1 cellular context compared by ENCODE assay signal in genomic region chr6:132734694-132735236, GRCh38.
TF ChIP-seq lines count a peak whose summit lies in the region.

No MANE protein-coding gene starts in this region.

TF ChIP-seq in HepG2, 621 proteins besides CTCF, POLR2A, EP300 and RAD21 (continued from another document and continues in another):
- TF ChIP-seq ARID4A (CRISPR knock-in tag; IDR thresholded peaks at IDR 0.05; ENCODE audit: borderline replicate concordance) (no peak; the same call in 1 of the 2 replicates), ZNF160 (CRISPR knock-in tag; IDR thresholded peaks at IDR 0.05) (peak; percentile 44; the same call in 1 of the 2 replicates), ZNF782 (CRISPR knock-in tag; IDR thresholded peaks at IDR 0.05; ENCODE audit: borderline replicate concordance) (no peak; the same call in 1 of the 2 replicates), ZNF616 (CRISPR knock-in tag; IDR thresholded peaks at IDR 0.05; ENCODE audit: low read depth) (no peak), TAF1 (CRISPR knock-in tag; IDR thresholded peaks at IDR 0.05) (no peak), FOXJ3 (CRISPR knock-in tag; IDR thresholded peaks at IDR 0.05; ENCODE audit: borderline replicate concordance) (peak; percentile 97), ZNF317 (CRISPR knock-in tag; IDR thresholded peaks at IDR 0.05) (peak; percentile 86; the same call in 1 of the 2 replicates), ZNF3 (CRISPR knock-in tag; IDR thresholded peaks at IDR 0.05) (peak; percentile 74; the same call in 1 of the 2 replicates), ZNF329 (CRISPR knock-in tag; IDR thresholded peaks at IDR 0.05; ENCODE audit: low read depth) (no peak), MYPOP (CRISPR knock-in tag; IDR thresholded peaks at IDR 0.05) (peak; percentile 84; the same call in 1 of the 2 replicates), CBX1 (IDR thresholded peaks at IDR 0.05; ENCODE audit: low read depth) (no peak), ZNF572 (CRISPR knock-in tag; IDR thresholded peaks at IDR 0.05) (no peak), ZNF766 (CRISPR knock-in tag; IDR thresholded peaks at IDR 0.05; ENCODE audit: borderline replicate concordance) (no peak), ETS1 (CRISPR knock-in tag; IDR thresholded peaks at IDR 0.05) (no peak), KLF15 (CRISPR knock-in tag; IDR thresholded peaks at IDR 0.05; ENCODE audit: borderline replicate concordance) (no peak), KMT2A (CRISPR knock-in tag; IDR thresholded peaks at IDR 0.05) (no peak), NRL (CRISPR knock-in tag; IDR thresholded peaks at IDR 0.05; ENCODE audit: borderline replicate concordance) (no peak), ZBTB1 (CRISPR knock-in tag; IDR thresholded peaks at IDR 0.05; ENCODE audit: borderline replicate concordance) (no peak), SPEN (CRISPR knock-in tag; IDR thresholded peaks at IDR 0.05; ENCODE audit: low read depth) (peak; percentile 61; the same call in 1 of the 2 replicates), TEAD3 (CRISPR knock-in tag; optimal IDR thresholded peaks at IDR 0.05; ENCODE audit: borderline replicate concordance) (peak; percentile 87), FOXA1 (IDR thresholded peaks at IDR 0.05) (peak; percentile 96), FOXA1 (CRISPR knock-in tag; IDR thresholded peaks at IDR 0.05) (peak; percentile 93), RCOR2 (CRISPR knock-in tag; IDR thresholded peaks at IDR 0.05) (peak; percentile 94), GABPA (IDR thresholded peaks at IDR 0.05; ENCODE audit: low read depth, low read length) (no peak), GABPA (CRISPR knock-in tag; IDR thresholded peaks at IDR 0.05; ENCODE audit: low read depth) (peak; percentile 50; the same call in 1 of the 2 replicates), ZNF530 (CRISPR knock-in tag; IDR thresholded peaks at IDR 0.05; ENCODE audit: low read depth) (no peak), ZNF124 (CRISPR knock-in tag; IDR thresholded peaks at IDR 0.05) (no peak), MED13 (CRISPR knock-in tag; IDR thresholded peaks at IDR 0.05) (no peak), RBFOX2 (IDR thresholded peaks at IDR 0.05; ENCODE audit: low read depth, low read length) (no peak), ZNF891 (CRISPR knock-in tag; IDR thresholded peaks at IDR 0.05) (no peak), ZNF274 (CRISPR knock-in tag; IDR thresholded peaks at IDR 0.05) (no peak), ZNF660 (CRISPR knock-in tag; IDR thresholded peaks at IDR 0.05; ENCODE audit: borderline replicate concordance, low read depth) (no peak), SYNCRIP (IDR thresholded peaks at IDR 0.05; ENCODE audit: insufficient read depth, low read depth, low read length) (no peak), HDAC1 (CRISPR knock-in tag; IDR thresholded peaks at IDR 0.05) (peak; percentile 84), SIN3A (IDR thresholded peaks at IDR 0.05; ENCODE audit: borderline replicate concordance, low read depth, low read length) (peak; percentile 73), ZNF644 (CRISPR knock-in tag; IDR thresholded peaks at IDR 0.05; ENCODE audit: low read depth) (peak; percentile 95), ZNF687 (CRISPR knock-in tag; IDR thresholded peaks at IDR 0.05) (no peak), RNF219 (CRISPR knock-in tag; IDR thresholded peaks at IDR 0.05) (no peak), BRF2 (CRISPR knock-in tag; IDR thresholded peaks at IDR 0.05) (no peak), CREB1 (IDR thresholded peaks at IDR 0.05) (peak; percentile 43; the same call in 1 of the 2 replicates), CREB1 (CRISPR knock-in tag; IDR thresholded peaks at IDR 0.05) (peak; percentile 69), PHF21A (CRISPR knock-in tag; IDR thresholded peaks at IDR 0.05) (peak; percentile 57; the same call in 1 of the 2 replicates), DRAP1 (CRISPR knock-in tag; IDR thresholded peaks at IDR 0.05) (peak; percentile 56; the same call in 1 of the 2 replicates), ZNF430 (CRISPR knock-in tag; IDR thresholded peaks at IDR 0.05) (no peak), ZNF761 (CRISPR knock-in tag; conservative IDR thresholded peaks at IDR 0.05) (peak; percentile 68; the same call in 1 of the 2 replicates), ZSCAN12 (CRISPR knock-in tag; IDR thresholded peaks at IDR 0.05) (no peak), NCOR1 (IDR thresholded peaks at IDR 0.05; ENCODE audit: borderline replicate concordance, low read length) (peak; percentile 82; the same call in 1 of the 2 replicates), ZNF598 (CRISPR knock-in tag; IDR thresholded peaks at IDR 0.05; ENCODE audit: borderline replicate concordance) (no peak), MATR3 (CRISPR knock-in tag; IDR thresholded peaks at IDR 0.05) (no peak), NCOA1 (CRISPR knock-in tag; IDR thresholded peaks at IDR 0.05) (no peak), ZNF775 (CRISPR knock-in tag; IDR thresholded peaks at IDR 0.05; ENCODE audit: borderline replicate concordance) (no peak), ARNTL (CRISPR knock-in tag; IDR thresholded peaks at IDR 0.05) (peak; percentile 72; the same call in 1 of the 2 replicates), ZNF280B (CRISPR knock-in tag; IDR thresholded peaks at IDR 0.05; ENCODE audit: borderline replicate concordance) (no peak), TFDP1 (CRISPR knock-in tag; IDR thresholded peaks at IDR 0.05; ENCODE audit: borderline replicate concordance) (no peak), ZBTB3 (CRISPR knock-in tag; IDR thresholded peaks at IDR 0.05; ENCODE audit: borderline replicate concordance, low read depth) (peak; percentile 89), ZBTB21 (CRISPR knock-in tag; IDR thresholded peaks at IDR 0.05) (0 out of 2 replicates have a peak, but pooled peaks have one; percentile 64)
